ENCODE assay signal across 2 cellular contexts in the genomic region with DNA sequence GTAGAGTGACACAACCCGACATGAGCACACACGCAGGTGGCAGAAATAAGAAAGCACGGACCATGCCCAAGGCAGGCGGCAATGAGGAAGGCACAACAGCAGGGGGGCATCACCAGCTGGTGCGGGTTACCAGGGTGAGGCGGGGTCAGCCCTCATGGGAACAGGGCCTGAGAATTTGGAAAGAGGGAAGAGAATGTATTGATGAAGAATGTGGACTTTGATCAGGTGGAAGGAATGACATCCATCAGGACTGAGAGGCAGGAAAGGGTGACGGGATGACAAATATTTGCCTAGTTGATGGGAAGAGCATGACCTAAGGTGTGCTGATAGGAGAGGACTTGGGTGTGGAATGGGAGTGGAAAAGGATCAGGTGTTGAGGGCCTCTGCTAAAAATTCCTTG.
TF ChIP-seq lines count a peak whose summit lies in the region.

No MANE protein-coding gene starts in this region.

TF ChIP-seq in A549, 52 proteins besides CTCF, POLR2A, EP300 and RAD21:
- TF ChIP-seq ZFP36 (IDR thresholded peaks at IDR 0.05; ENCODE audit: borderline replicate concordance, partially characterized antibody) (no peak), TP53 (CRISPR knock-in tag; IDR thresholded peaks at IDR 0.05) (no peak), CHD2 (IDR thresholded peaks at IDR 0.05; ENCODE audit: low read length, partially characterized antibody) (no peak), SMC3 (IDR thresholded peaks at IDR 0.05) (no peak), GATA3 (IDR thresholded peaks at IDR 0.05; ENCODE audit: borderline replicate concordance) (peak; percentile 55)
- TF ChIP-seq, protein P1, sequence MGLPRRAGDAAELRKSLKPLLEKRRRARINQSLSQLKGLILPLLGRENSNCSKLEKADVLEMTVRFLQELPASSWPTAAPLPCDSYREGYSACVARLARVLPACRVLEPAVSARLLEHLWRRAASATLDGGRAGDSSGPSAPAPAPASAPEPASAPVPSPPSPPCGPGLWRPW (IDR thresholded peaks at IDR 0.05), result no peak
- TF ChIP-seq, protein P2, sequence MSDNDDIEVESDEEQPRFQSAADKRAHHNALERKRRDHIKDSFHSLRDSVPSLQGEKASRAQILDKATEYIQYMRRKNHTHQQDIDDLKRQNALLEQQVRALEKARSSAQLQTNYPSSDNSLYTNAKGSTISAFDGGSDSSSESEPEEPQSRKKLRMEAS (IDR thresholded peaks at IDR 0.05), result peak; percentile 19; the same call in 1 of the 2 replicates

TF ChIP-seq in H1, 55 proteins besides CTCF, POLR2A, EP300 and RAD21:
- TF ChIP-seq, protein P3, sequence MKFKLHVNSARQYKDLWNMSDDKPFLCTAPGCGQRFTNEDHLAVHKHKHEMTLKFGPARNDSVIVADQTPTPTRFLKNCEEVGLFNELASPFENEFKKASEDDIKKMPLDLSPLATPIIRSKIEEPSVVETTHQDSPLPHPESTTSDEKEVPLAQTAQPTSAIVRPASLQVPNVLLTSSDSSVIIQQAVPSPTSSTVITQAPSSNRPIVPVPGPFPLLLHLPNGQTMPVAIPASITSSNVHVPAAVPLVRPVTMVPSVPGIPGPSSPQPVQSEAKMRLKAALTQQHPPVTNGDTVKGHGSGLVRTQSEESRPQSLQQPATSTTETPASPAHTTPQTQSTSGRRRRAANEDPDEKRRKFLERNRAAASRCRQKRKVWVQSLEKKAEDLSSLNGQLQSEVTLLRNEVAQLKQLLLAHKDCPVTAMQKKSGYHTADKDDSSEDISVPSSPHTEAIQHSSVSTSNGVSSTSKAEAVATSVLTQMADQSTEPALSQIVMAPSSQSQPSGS (IDR thresholded peaks at IDR 0.05; ENCODE audit: low read length), result no peak
- TF ChIP-seq HDAC6 (IDR thresholded peaks at IDR 0.05; ENCODE audit: low read depth, low read length) (no peak), EGR1 (IDR thresholded peaks at IDR 0.05; ENCODE audit: borderline replicate concordance, low read depth, low read length) (no peak), SP2 (IDR thresholded peaks at IDR 0.05; ENCODE audit: low read length) (no peak), BACH1 (IDR thresholded peaks at IDR 0.05; ENCODE audit: low read length) (no peak), BRCA1 (IDR thresholded peaks at IDR 0.05; ENCODE audit: low read depth, low read length) (no peak), POLR2AphosphoS5 (IDR thresholded peaks at IDR 0.05; ENCODE audit: low read depth, low read length) (no peak), YY1 (IDR thresholded peaks at IDR 0.05; ENCODE audit: low read depth, low read length) (no peak), RFX5 (IDR thresholded peaks at IDR 0.05; ENCODE audit: borderline replicate concordance, low read depth, low read length) (no peak), NRF1 (IDR thresholded peaks at IDR 0.05; ENCODE audit: low read depth, low read length) (no peak), RNF2 (IDR thresholded peaks at IDR 0.05; ENCODE audit: borderline replicate concordance, low read depth, low read length, missing control alignments, poor library complexity, severe bottlenecking) (no peak), CTBP2 (IDR thresholded peaks at IDR 0.05; ENCODE audit: borderline replicate concordance, insufficient read depth, insufficient read length, low read length) (no peak), SP1 (IDR thresholded peaks at IDR 0.05; ENCODE audit: low read depth, low read length) (no peak), CBX5 (IDR thresholded peaks at IDR 0.05; ENCODE audit: low read depth, low read length) (no peak), JUND (IDR thresholded peaks at IDR 0.05; ENCODE audit: low read length) (no peak), TAF7 (optimal IDR thresholded peaks at IDR 0.05; ENCODE audit: borderline replicate concordance, low read depth, low read length) (no peak), CBX8 (IDR thresholded peaks at IDR 0.05; ENCODE audit: borderline replicate concordance, low read depth, low read length) (no peak), ZNF274 (IDR thresholded peaks at IDR 0.05; ENCODE audit: borderline replicate concordance, extremely low read depth, low read length) (no peak)
- TF ChIP-seq, protein P2 (IDR thresholded peaks at IDR 0.05), result no peak
